In genomic region chr3:194497799-194498575, GRCh38 we compare ENCODE assay signal across 11 cellular contexts. TPM values are rescaled to one million over a fixed set of nuclear protein-coding genes. Genes with fewer than 3 reads are reported as not detected.
A peak's percentile ranks its signal among the peaks of the same experiment; 100 is the strongest.
DNase-seq lines count a peak whose midpoint lies in the region; ATAC-seq lines count a peak whose summit lies in the region.
"Had no signal": no experiment of that assay in that cellular context is flagged by ENCODE, and none has a peak within 500 bp of the region (broad histone marks: within the 10 kb centered on the region; RNA-seq: fewer than 3 reads in every experiment).

No MANE protein-coding gene starts in this region.

- ATAC-seq in GM21717 (IDR thresholded peaks at IDR 0.05; ENCODE audit: unreplicated experiment) (no peak), HG03565 (IDR thresholded peaks at IDR 0.05; ENCODE audit: unreplicated experiment) (no peak)
- ATAC-seq: SK-N-SH treated with all-trans-retinoic acid at 6 μM for 48 hours had no signal

- in situ Hi-C loops in ACHN (cut with HindIII; ENCODE audit: low pct_ligation_motif_present, low pct_unique_long_range_greater_than_20kb, low sequenced_read_pairs), result no loop called here

- peak; percentile 33 for DNase-seq in ACHN
- peak; percentile 33 for DNase-seq in HCEC 1CT
- peak; percentile 29 for DNase-seq in dermis blood vessel endothelial cell
- DNase-seq in myocyte (ENCODE audit: low read depth), result peak; percentile 69
- no peak for DNase-seq in NCI-H82 treated with DMSO at 0.1 percent for 48 hours (lab: John Stamatoyannopoulos, UW; ENCODE audit: unreplicated experiment)
- no peak for DNase-seq in NCI-H2107 treated with DMSO at 0.1 percent for 48 hours (lab: John Stamatoyannopoulos, UW; ENCODE audit: unreplicated experiment)
- DNase-seq: BE2C, NCI-H1694 treated with DMSO at 0.1 percent for 48 hours had no signal

RNA-seq across cellular contexts. Expression of gene ATP13A3, which starts 11.2 kb away (rescaled TPM):
- total RNA-seq in dermis blood vessel endothelial cell (145 and 196 TPM in 2 replicates), myocyte (202 and 213 TPM in 2 replicates)
- polyA plus RNA-seq in myocyte (2012), result 26.9 TPM

Comparison
In these comparisons a context has a peak if more than half of its experiments do, and no peak if none do; other contexts are left out.
1. DNase-seq: peak in ACHN (single experiment), HCEC 1CT (single experiment), dermis blood vessel endothelial cell (single experiment) and myocyte (single experiment); none in NCI-H82 treated with DMSO at 0.1 percent for 48 hours (single experiment) and NCI-H2107 treated with DMSO at 0.1 percent for 48 hours (single experiment).